Comparison of ENCODE assay signal across 25 cellular contexts in the genomic region with DNA sequence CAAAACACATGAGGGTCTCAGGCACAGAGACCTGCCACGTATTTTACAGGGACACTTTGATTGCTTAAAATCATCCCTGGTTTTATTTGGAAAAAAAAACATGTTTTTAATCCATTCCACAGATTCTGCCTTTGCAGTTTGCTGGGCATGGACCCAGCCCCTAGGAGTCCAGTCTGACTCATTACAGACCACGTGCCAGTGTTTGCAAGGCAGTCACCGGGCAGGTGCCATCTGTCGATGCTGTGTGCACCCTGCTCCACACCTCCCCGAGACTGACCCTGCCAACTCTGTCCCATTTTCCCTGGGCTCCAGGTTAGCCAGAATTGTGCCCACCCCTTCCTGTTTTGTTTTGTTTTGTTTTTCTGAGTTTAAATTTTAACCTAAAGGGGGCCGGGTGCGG.
DNase-seq lines count a peak whose midpoint lies in the region; ATAC-seq and TF ChIP-seq lines count a peak whose summit lies in the region.
"Had no signal": no experiment of that assay in that cellular context is flagged by ENCODE, and none has a peak within 500 bp of the region (broad histone marks: within the 10 kb centered on the region; RNA-seq: fewer than 3 reads in every experiment).

No MANE protein-coding gene starts in this region.

- peak; percentile 60 for ATAC-seq in body of pancreas
- ATAC-seq in mucosa of descending colon = peak; percentile 43
- no peak for ATAC-seq in gastroesophageal sphincter
- ATAC-seq: GM12878, heart right ventricle, left lung, sciatic nerve had no signal

- H3K14ac ChIP-seq in trophoblast cell (ENCODE audit: low read length) = no peak overlapping the region

- H3K4me1 ChIP-seq in BLaER1 (peaks cover 47% of the 10 kb centered on the region), body of pancreas (peaks cover 5% of the 10 kb centered on the region), mucosa of descending colon (ENCODE audit: low read depth) (no peaks in the 10 kb centered on the region), trophoblast cell (ENCODE audit: control insufficient read depth in 1 of 2, insufficient read depth in 2 of 2, low read length in 2 of 2) (peaks cover 2 to 5% of the 10 kb centered on the region in 2 experiments), gastroesophageal sphincter (peaks cover 0 to 15% (median 9%) of the 10 kb centered on the region in 3 donors)

- no peak for TF ChIP-seq EP300 in gastroesophageal sphincter (IDR thresholded peaks at IDR 0.05)

- TF ChIP-seq CTCF in body of pancreas (IDR thresholded peaks at IDR 0.05) = no peak
- TF ChIP-seq CTCF in mucosa of descending colon (IDR thresholded peaks at IDR 0.05) = no peak
- no peak for TF ChIP-seq CTCF in gastroesophageal sphincter (IDR thresholded peaks at IDR 0.05)

- H2AFZ ChIP-seq in trophoblast cell (ENCODE audit: insufficient read depth, low read length, poor library complexity) = no peak overlapping the region

- intact Hi-C loops in body of pancreas (cut with DNase I) (no loop called here), mucosa of descending colon (cut with DNase I, micrococcal nuclease) (no loop called here)

- H4K8ac ChIP-seq in trophoblast cell (ENCODE audit: low read depth, low read length) = no peak overlapping the region

- H4K12ac ChIP-seq in trophoblast cell (ENCODE audit: low read depth, low read length) = no peak overlapping the region

- no peaks in the 10 kb centered on the region for H3K79me2 ChIP-seq in trophoblast cell (ENCODE audit: control insufficient read depth, insufficient read depth, low read length, poor library complexity)

- H2BK12ac ChIP-seq in trophoblast cell (ENCODE audit: low read length) = no peak overlapping the region

- no peak overlapping the region for H3K27ac ChIP-seq in BLaER1
- H3K27ac ChIP-seq in body of pancreas = no peak overlapping the region
- no peak overlapping the region for H3K27ac ChIP-seq in trophoblast cell (ENCODE audit: low read depth, low read length)
- H3K27ac ChIP-seq in gastroesophageal sphincter = no peak overlapping the region
- H3K27ac ChIP-seq: heart right ventricle, left lung, RWPE1 had no signal

- H2BK120ac ChIP-seq in trophoblast cell (ENCODE audit: insufficient read depth, low read length, poor library complexity) = no peak overlapping the region

- no peak overlapping the region for H3K18ac ChIP-seq in trophoblast cell (ENCODE audit: low read length)

- H3K4me2 ChIP-seq in BLaER1 (peak overlapping the region; percentile 64), trophoblast cell (ENCODE audit: low read length) (no peak overlapping the region)

- no peak overlapping the region for H2AK5ac ChIP-seq in trophoblast cell (ENCODE audit: low read length)

- no peak overlapping the region for H3K4ac ChIP-seq in trophoblast cell (ENCODE audit: low read depth, low read length)

- peaks cover 2% of the 10 kb centered on the region for H3K79me1 ChIP-seq in trophoblast cell (ENCODE audit: low read length)

- WGBS in body of pancreas, 2 donors = 79 to 80% methylated on average over 7 of the region's 7 CpGs
- no CpG with 5 or more reads among the region's 7 CpGs for WGBS in trophoblast cell (ENCODE audit: extremely low coverage, insufficient coverage, insufficient read length)
- 52 to 83% methylated on average over 4 to 5 of the region's 7 CpGs for WGBS in gastroesophageal sphincter (ENCODE audit: low coverage in 1 of 2), 2 donors

- no peak for TF ChIP-seq POLR2A in body of pancreas (IDR thresholded peaks at IDR 0.05)
- no peak for TF ChIP-seq POLR2A in gastroesophageal sphincter (IDR thresholded peaks at IDR 0.05)

- H3K9ac ChIP-seq in BLaER1 = 0 out of 2 replicates have a peak overlapping the region, but pooled peaks have one; percentile 14
- H3K9ac ChIP-seq in trophoblast cell (ENCODE audit: low read length) = no peak overlapping the region

- H3K9me3 ChIP-seq in BLaER1 (no peaks in the 10 kb centered on the region), body of pancreas (no peaks in the 10 kb centered on the region), mucosa of descending colon (no peaks in the 10 kb centered on the region), trophoblast cell (ENCODE audit: insufficient read depth, low read depth, low read length) (no peaks in the 10 kb centered on the region), gastroesophageal sphincter (no peaks in the 10 kb centered on the region)
- H3K9me3 ChIP-seq: left lung, upper lobe of left lung had no signal

- DNase-seq in M059J (ENCODE audit: low read depth) (peak; percentile 62), body of pancreas (peak in 3 of 4 donors; percentile 29 to 50 (median 45)), mucosa of descending colon (no peak), HPDE6-E6E7 (ENCODE audit: extremely low spot score) (no peak), superior temporal gyrus (ENCODE audit: extremely low spot score) (no peak), trophoblast cell (no peak)
- DNase-seq: activated B cell treated with CpG ODN at 0.5 μM for 24 hours; activated CD4-positive, alpha-beta T cell treated with anti-CD3 and anti-CD28 coated beads, Interleukin-2, amount 50 U/mL, for 48 hours; activated effector memory CD4-positive, alpha-beta T cell treated with Interleukin-2 at 50 U/mL for 16 hours; CD4-positive, CD25-positive, alpha-beta regulatory T cell; DMS53; heart right ventricle; KBM-7; left lung; midbrain; NCI-H1694 treated with DMSO at 0.1 percent for 48 hours; NCI-H226; stimulated activated CD8-positive, alpha-beta memory T cell treated with anti-CD3 and anti-CD28 coated beads, Interleukin-4, amount 100 ng/mL, for 48 hours; T-helper 9 cell; upper lobe of left lung had no signal

- H3K27me3 ChIP-seq in BLaER1 = no peaks in the 10 kb centered on the region
- no peaks in the 10 kb centered on the region for H3K27me3 ChIP-seq in body of pancreas
- no peaks in the 10 kb centered on the region for H3K27me3 ChIP-seq in trophoblast cell (ENCODE audit: insufficient read depth, low read length)
- H3K27me3 ChIP-seq in gastroesophageal sphincter = no peaks in the 10 kb centered on the region
- H3K27me3 ChIP-seq: heart right ventricle, left lung, upper lobe of left lung had no signal

- H3K23ac ChIP-seq in trophoblast cell (ENCODE audit: low read length) = no peak overlapping the region

- peaks cover 80% of the 10 kb centered on the region for H4K20me1 ChIP-seq in BLaER1

- no peak overlapping the region for H2BK5ac ChIP-seq in trophoblast cell (ENCODE audit: low read depth, low read length, poor library complexity)

- H4K91ac ChIP-seq in trophoblast cell (ENCODE audit: low read depth, low read length) = no peak overlapping the region

- peaks cover 6% of the 10 kb centered on the region; the same call in 1 of the 2 replicates for H3K36me3 ChIP-seq in BLaER1
- H3K36me3 ChIP-seq in body of pancreas (replicated peaks in 1 of 2; ENCODE audit: insufficient read depth in 1 of 2, low read depth in 2 of 2) = no peaks in the 10 kb centered on the region
- no peaks in the 10 kb centered on the region for H3K36me3 ChIP-seq in mucosa of descending colon (ENCODE audit: low read depth)
- peaks cover 2 to 5% of the 10 kb centered on the region in 2 experiments for H3K36me3 ChIP-seq in trophoblast cell (ENCODE audit: control insufficient read depth in 1 of 2, insufficient read depth in 2 of 2, low read length in 2 of 2)
- H3K36me3 ChIP-seq in gastroesophageal sphincter = no peaks in the 10 kb centered on the region
- H3K36me3 ChIP-seq: heart right ventricle, left lung, upper lobe of left lung had no signal

- H3K4me3 ChIP-seq in BLaER1 (no peak overlapping the region), body of pancreas (no peak overlapping the region), mucosa of descending colon (no peak overlapping the region), trophoblast cell (ENCODE audit: low read depth, low read length) (no peak overlapping the region), gastroesophageal sphincter (no peak overlapping the region)
- H3K4me3 ChIP-seq: GM12878, heart right ventricle, left lung, upper lobe of left lung had no signal

Comparison
In these comparisons a context has a peak if more than half of its experiments do, and no peak if none do; other contexts are left out.
1. DNase-seq: peak in M059J (single experiment) and body of pancreas (3 of 4); none in mucosa of descending colon (0 of 3), HPDE6-E6E7 (single experiment), superior temporal gyrus (single experiment) and trophoblast cell (0 of 2).